ENCODE assay signal across 2 cellular contexts in the genomic region with DNA sequence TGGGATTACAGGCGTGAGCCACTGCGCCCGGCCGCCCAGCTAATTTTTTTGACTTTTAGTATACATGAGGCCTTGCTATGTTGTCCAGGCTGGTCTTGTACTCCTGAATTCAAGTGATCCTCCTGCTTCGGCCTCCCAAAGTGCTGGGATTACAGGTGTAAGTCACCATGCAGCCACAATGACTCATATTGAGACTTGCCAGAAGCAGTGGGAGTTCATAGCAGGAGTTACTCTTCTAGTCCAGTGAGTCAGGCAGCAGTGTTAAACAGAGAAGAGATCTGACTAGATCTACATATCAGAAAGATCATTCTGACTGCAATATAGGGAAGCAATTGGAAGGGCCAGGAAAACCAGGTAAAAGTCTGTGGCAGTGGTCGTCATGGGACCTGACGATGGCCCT.
TF ChIP-seq lines count a peak whose summit lies in the region.

No MANE protein-coding gene starts in this region.

TF ChIP-seq in A549, 52 proteins besides CTCF, POLR2A, EP300 and RAD21 (continued from another document):
- TF ChIP-seq POLR2AphosphoS2 (conservative IDR thresholded peaks at IDR 0.05; ENCODE audit: low read length) (no peak), FOXS1 (CRISPR knock-in tag; IDR thresholded peaks at IDR 0.05) (no peak), HDAC2 (IDR thresholded peaks at IDR 0.05) (no peak), BCL3 (IDR thresholded peaks at IDR 0.05) (no peak), EHMT2 (IDR thresholded peaks at IDR 0.05; ENCODE audit: low read depth) (no peak), MAZ (IDR thresholded peaks at IDR 0.05; ENCODE audit: borderline replicate concordance, low read depth, low read length) (no peak), HOXB5 (CRISPR knock-in tag; IDR thresholded peaks at IDR 0.05) (no peak), HOXB13 (CRISPR knock-in tag; IDR thresholded peaks at IDR 0.05; ENCODE audit: low read depth) (no peak), CHD4 (IDR thresholded peaks at IDR 0.05; ENCODE audit: borderline replicate concordance) (no peak), RFX5 (IDR thresholded peaks at IDR 0.05) (no peak), REST (IDR thresholded peaks at IDR 0.05) (no peak), FOSL2 (IDR thresholded peaks at IDR 0.05) (peak; percentile 47), FOSL2 (CRISPR knock-in tag; IDR thresholded peaks at IDR 0.05) (peak; percentile 82), JUNB (IDR thresholded peaks at IDR 0.05) (peak; percentile 22; the same call in 1 of the 2 replicates)
- TF ChIP-seq, protein P1, sequence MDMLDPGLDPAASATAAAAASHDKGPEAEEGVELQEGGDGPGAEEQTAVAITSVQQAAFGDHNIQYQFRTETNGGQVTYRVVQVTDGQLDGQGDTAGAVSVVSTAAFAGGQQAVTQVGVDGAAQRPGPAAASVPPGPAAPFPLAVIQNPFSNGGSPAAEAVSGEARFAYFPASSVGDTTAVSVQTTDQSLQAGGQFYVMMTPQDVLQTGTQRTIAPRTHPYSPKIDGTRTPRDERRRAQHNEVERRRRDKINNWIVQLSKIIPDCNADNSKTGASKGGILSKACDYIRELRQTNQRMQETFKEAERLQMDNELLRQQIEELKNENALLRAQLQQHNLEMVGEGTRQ (IDR thresholded peaks at IDR 0.05) = no peak
- TF ChIP-seq, protein P2, sequence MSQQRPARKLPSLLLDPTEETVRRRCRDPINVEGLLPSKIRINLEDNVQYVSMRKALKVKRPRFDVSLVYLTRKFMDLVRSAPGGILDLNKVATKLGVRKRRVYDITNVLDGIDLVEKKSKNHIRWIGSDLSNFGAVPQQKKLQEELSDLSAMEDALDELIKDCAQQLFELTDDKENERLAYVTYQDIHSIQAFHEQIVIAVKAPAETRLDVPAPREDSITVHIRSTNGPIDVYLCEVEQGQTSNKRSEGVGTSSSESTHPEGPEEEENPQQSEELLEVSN (IDR thresholded peaks at IDR 0.05; ENCODE audit: borderline replicate concordance, low read depth) = no peak
TF ChIP-seq in A549: peak in this region for 2.

TF ChIP-seq in HepG2, 621 proteins besides CTCF, POLR2A, EP300 and RAD21 (continued from another document):
- no peak for TF ChIP-seq RERE (CRISPR knock-in tag; IDR thresholded peaks at IDR 0.05; ENCODE audit: low read depth)
- no peak for TF ChIP-seq ZNF232 (CRISPR knock-in tag; IDR thresholded peaks at IDR 0.05; ENCODE audit: borderline replicate concordance)
- TF ChIP-seq ZNF17 (CRISPR knock-in tag; IDR thresholded peaks at IDR 0.05) = no peak
- no peak for TF ChIP-seq TIGD3 (CRISPR knock-in tag; IDR thresholded peaks at IDR 0.05; ENCODE audit: borderline replicate concordance)
- TF ChIP-seq, protein P3, sequence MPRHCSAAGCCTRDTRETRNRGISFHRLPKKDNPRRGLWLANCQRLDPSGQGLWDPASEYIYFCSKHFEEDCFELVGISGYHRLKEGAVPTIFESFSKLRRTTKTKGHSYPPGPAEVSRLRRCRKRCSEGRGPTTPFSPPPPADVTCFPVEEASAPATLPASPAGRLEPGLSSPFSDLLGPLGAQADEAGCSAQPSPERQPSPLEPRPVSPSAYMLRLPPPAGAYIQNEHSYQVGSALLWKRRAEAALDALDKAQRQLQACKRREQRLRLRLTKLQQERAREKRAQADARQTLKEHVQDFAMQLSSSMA (CRISPR knock-in tag; IDR thresholded peaks at IDR 0.05) = no peak
